In genomic region chr22:20241579-20242392, GRCh38 we compare ENCODE assay signal across 14 cellular contexts. TPM values are rescaled to one million over a fixed set of nuclear protein-coding genes. Genes with fewer than 3 reads are reported as not detected.
DNase-seq lines count a peak whose midpoint lies in the region; ATAC-seq lines count a peak whose summit lies in the region.
"Had no signal": no experiment of that assay in that cellular context is flagged by ENCODE, and none has a peak within 500 bp of the region (broad histone marks: within the 10 kb centered on the region; RNA-seq: fewer than 3 reads in every experiment).

No MANE protein-coding gene starts in this region.

- H3K27ac Mint-ChIP-seq in activated CD4-positive, alpha-beta memory T cell treated with anti-CD3 and anti-CD28 coated beads, Interleukin-2, amount 10 ng/mL, durations not matched to agents 7 days and 5 days: no peak overlapping the region
- H3K27ac Mint-ChIP-seq in activated CD4-positive, alpha-beta memory T cell treated with anti-CD3 and anti-CD28 coated beads for 36 hours: no peak overlapping the region
- H3K27ac Mint-ChIP-seq in activated naive CD8-positive, alpha-beta T cell treated with anti-CD3 and anti-CD28 coated beads, Interleukin-2, amount 50 U/mL, for 24 hours: peak overlapping the region; percentile 22
- no peak overlapping the region for H3K27ac Mint-ChIP-seq in stimulated activated effector memory CD8-positive, alpha-beta T cell treated with anti-CD3 and anti-CD28 coated beads, Interleukin-12 subunit alpha, Interleukin-12 subunit beta, amount 100 ng/mL, for 72 hours
- H3K27ac Mint-ChIP-seq: HFFc6 had no signal

- H3K27me3 ChIP-seq in layer of hippocampus (ENCODE audit: control insufficient read depth, insufficient read depth, low read length): no peaks in the 10 kb centered on the region
- H3K27me3 ChIP-seq: MG63 had no signal

- H3K4me1 Mint-ChIP-seq in activated CD4-positive, alpha-beta memory T cell treated with anti-CD3 and anti-CD28 coated beads, Interleukin-2, amount 10 ng/mL, durations not matched to agents 7 days and 5 days: peaks cover 51% of the 10 kb centered on the region
- peaks cover 42% of the 10 kb centered on the region for H3K4me1 Mint-ChIP-seq in activated CD4-positive, alpha-beta memory T cell treated with anti-CD3 and anti-CD28 coated beads for 36 hours (ENCODE audit: low read depth)
- H3K4me1 Mint-ChIP-seq in activated naive CD8-positive, alpha-beta T cell treated with anti-CD3 and anti-CD28 coated beads, Interleukin-2, amount 50 U/mL, for 24 hours: peaks cover 43% of the 10 kb centered on the region
- H3K4me1 Mint-ChIP-seq in stimulated activated effector memory CD8-positive, alpha-beta T cell treated with anti-CD3 and anti-CD28 coated beads, Interleukin-12 subunit alpha, Interleukin-12 subunit beta, amount 100 ng/mL, for 72 hours: peaks cover 46% of the 10 kb centered on the region

- intact Hi-C loops in activated CD4-positive, alpha-beta memory T cell treated with anti-CD3 and anti-CD28 coated beads for 36 hours (cut with micrococcal nuclease): no loop called here

- H3K9me3 Mint-ChIP-seq in activated CD4-positive, alpha-beta memory T cell treated with anti-CD3 and anti-CD28 coated beads, Interleukin-2, amount 10 ng/mL, durations not matched to agents 7 days and 5 days: no peaks in the 10 kb centered on the region
- no peaks in the 10 kb centered on the region for H3K9me3 Mint-ChIP-seq in activated CD4-positive, alpha-beta memory T cell treated with anti-CD3 and anti-CD28 coated beads for 36 hours
- no peaks in the 10 kb centered on the region for H3K9me3 Mint-ChIP-seq in activated naive CD8-positive, alpha-beta T cell treated with anti-CD3 and anti-CD28 coated beads, Interleukin-2, amount 50 U/mL, for 24 hours
- H3K9me3 Mint-ChIP-seq in stimulated activated effector memory CD8-positive, alpha-beta T cell treated with anti-CD3 and anti-CD28 coated beads, Interleukin-12 subunit alpha, Interleukin-12 subunit beta, amount 100 ng/mL, for 72 hours: no peaks in the 10 kb centered on the region
- H3K9me3 Mint-ChIP-seq: HFFc6 had no signal

- peak overlapping the region; percentile 46 for H3K4me3 Mint-ChIP-seq in activated CD4-positive, alpha-beta memory T cell treated with anti-CD3 and anti-CD28 coated beads, Interleukin-2, amount 10 ng/mL, durations not matched to agents 7 days and 5 days
- no peak overlapping the region for H3K4me3 Mint-ChIP-seq in activated CD4-positive, alpha-beta memory T cell treated with anti-CD3 and anti-CD28 coated beads for 36 hours
- peak overlapping the region; percentile 30 for H3K4me3 Mint-ChIP-seq in activated naive CD8-positive, alpha-beta T cell treated with anti-CD3 and anti-CD28 coated beads, Interleukin-2, amount 50 U/mL, for 24 hours
- H3K4me3 Mint-ChIP-seq in stimulated activated effector memory CD8-positive, alpha-beta T cell treated with anti-CD3 and anti-CD28 coated beads, Interleukin-12 subunit alpha, Interleukin-12 subunit beta, amount 100 ng/mL, for 72 hours: peak overlapping the region; percentile 50
- H3K4me3 Mint-ChIP-seq: HFFc6 had no signal

- no peaks in the 10 kb centered on the region for H3K27me3 Mint-ChIP-seq in activated CD4-positive, alpha-beta memory T cell treated with anti-CD3 and anti-CD28 coated beads, Interleukin-2, amount 10 ng/mL, durations not matched to agents 7 days and 5 days
- no peaks in the 10 kb centered on the region for H3K27me3 Mint-ChIP-seq in activated CD4-positive, alpha-beta memory T cell treated with anti-CD3 and anti-CD28 coated beads for 36 hours
- no peaks in the 10 kb centered on the region for H3K27me3 Mint-ChIP-seq in activated naive CD8-positive, alpha-beta T cell treated with anti-CD3 and anti-CD28 coated beads, Interleukin-2, amount 50 U/mL, for 24 hours

- POLR2A ChIA-PET in activated CD4-positive, alpha-beta memory T cell treated with anti-CD3 and anti-CD28 coated beads, Interleukin-2, amount 10 ng/mL, durations not matched to agents 7 days and 5 days (lab: Charles Lee): no interaction called here
- POLR2A ChIA-PET in activated CD4-positive, alpha-beta memory T cell treated with anti-CD3 and anti-CD28 coated beads for 36 hours (lab: Charles Lee): no interaction called here

- ATAC-seq in activated naive CD8-positive, alpha-beta T cell treated with anti-CD3 and anti-CD28 coated beads, Interleukin-2, amount 50 U/mL, for 24 hours: no peak
- no peak for ATAC-seq in stimulated activated effector memory CD8-positive, alpha-beta T cell treated with anti-CD3 and anti-CD28 coated beads, Interleukin-12 subunit alpha, Interleukin-12 subunit beta, amount 100 ng/mL, for 72 hours
- no peak for ATAC-seq in HG03175 (IDR thresholded peaks at IDR 0.05; ENCODE audit: unreplicated experiment)
- ATAC-seq: Right ventricle myocardium inferior had no signal

- CTCF ChIA-PET in activated CD4-positive, alpha-beta memory T cell treated with anti-CD3 and anti-CD28 coated beads, Interleukin-2, amount 10 ng/mL, durations not matched to agents 7 days and 5 days (lab: Charles Lee): no interaction called here
- CTCF ChIA-PET in activated CD4-positive, alpha-beta memory T cell treated with anti-CD3 and anti-CD28 coated beads for 36 hours (lab: Charles Lee): no interaction called here

- no peaks in the 10 kb centered on the region for H3K36me3 Mint-ChIP-seq in activated CD4-positive, alpha-beta memory T cell treated with anti-CD3 and anti-CD28 coated beads, Interleukin-2, amount 10 ng/mL, durations not matched to agents 7 days and 5 days (ENCODE audit: low read depth)
- no peaks in the 10 kb centered on the region for H3K36me3 Mint-ChIP-seq in activated CD4-positive, alpha-beta memory T cell treated with anti-CD3 and anti-CD28 coated beads for 36 hours
- H3K36me3 Mint-ChIP-seq in activated naive CD8-positive, alpha-beta T cell treated with anti-CD3 and anti-CD28 coated beads, Interleukin-2, amount 50 U/mL, for 24 hours (ENCODE audit: low read depth): no peaks in the 10 kb centered on the region
- peaks cover 10% of the 10 kb centered on the region for H3K36me3 Mint-ChIP-seq in stimulated activated effector memory CD8-positive, alpha-beta T cell treated with anti-CD3 and anti-CD28 coated beads, Interleukin-12 subunit alpha, Interleukin-12 subunit beta, amount 100 ng/mL, for 72 hours

- peak overlapping the region; percentile 78 for H3K27ac ChIP-seq in layer of hippocampus (ENCODE audit: low read depth, low read length)

- no peak for DNase-seq in activated CD4-positive, alpha-beta memory T cell treated with anti-CD3 and anti-CD28 coated beads, Interleukin-2, amount 10 ng/mL, durations not matched to agents 7 days and 5 days
- no peak for DNase-seq in activated CD4-positive, alpha-beta memory T cell treated with anti-CD3 and anti-CD28 coated beads for 36 hours
- DNase-seq in activated naive CD8-positive, alpha-beta T cell treated with anti-CD3 and anti-CD28 coated beads, Interleukin-2, amount 50 U/mL, for 24 hours: no peak
- no peak for DNase-seq in stimulated activated effector memory CD8-positive, alpha-beta T cell treated with anti-CD3 and anti-CD28 coated beads, Interleukin-12 subunit alpha, Interleukin-12 subunit beta, amount 100 ng/mL, for 72 hours (ENCODE audit: low spot score in 2 of 2)
- DNase-seq in GOT3 (lab: John Stamatoyannopoulos, UW) (no peak), EL (no peak)
- DNase-seq: HFFc6, MG63, NCI-H2107, small intestine, T1000 had no signal

RNA-seq across cellular contexts. Expression of gene RTN4R, which starts 26.3 kb away (rescaled TPM):
- total RNA-seq in activated CD4-positive, alpha-beta memory T cell treated with anti-CD3 and anti-CD28 coated beads, Interleukin-2, amount 10 ng/mL, durations not matched to agents 7 days and 5 days: 1 to 10 TPM; 2.3 to 3.1 TPM
- total RNA-seq in activated CD4-positive, alpha-beta memory T cell treated with anti-CD3 and anti-CD28 coated beads for 36 hours: 1 to 10 TPM; 2.6 to 3.1 TPM
